ENCODE assay signal across 1 cellular context in the genomic region with DNA sequence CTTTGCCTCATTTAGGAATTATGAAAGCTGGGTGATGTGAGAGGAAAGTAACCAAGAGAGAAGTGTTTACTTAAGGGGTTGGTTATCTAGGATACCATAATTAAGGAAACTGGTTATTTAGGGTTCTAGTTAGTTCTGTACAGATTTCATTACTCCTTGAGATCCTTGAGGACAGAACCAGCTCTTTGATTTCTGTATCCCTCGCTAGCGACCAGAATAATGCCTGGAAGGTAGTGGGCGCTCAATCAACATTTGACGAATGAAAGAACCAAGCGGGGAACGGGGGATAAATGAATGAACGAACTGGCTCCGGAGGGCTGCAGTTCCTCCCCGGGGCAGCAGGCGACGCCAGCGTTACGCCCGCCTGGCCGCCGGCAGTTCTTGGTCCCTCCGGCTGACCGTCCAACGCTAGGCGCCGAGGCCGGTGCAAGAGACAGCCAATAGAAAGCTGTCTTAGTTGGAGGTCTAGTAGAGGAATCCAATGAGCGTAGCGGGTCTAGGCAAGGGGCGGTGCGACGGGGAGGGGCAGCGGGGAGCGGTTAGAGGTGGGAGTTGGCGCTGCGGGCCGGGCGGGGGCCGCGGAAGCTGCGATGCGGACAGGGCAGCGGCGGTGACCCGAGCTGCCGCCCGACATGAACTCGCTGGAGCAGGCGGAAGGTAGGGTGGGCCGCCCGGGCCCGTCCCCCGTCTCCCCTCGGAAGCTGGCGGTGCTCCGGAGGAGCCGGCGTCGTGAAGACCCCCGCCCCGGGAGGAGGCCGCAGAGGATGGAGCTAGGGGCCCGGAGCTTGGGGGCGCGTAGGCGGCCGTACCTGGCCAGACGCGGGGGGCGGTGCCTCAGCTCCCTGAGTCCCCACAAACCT.
A peak's percentile ranks its signal among the peaks of the same experiment; 100 is the strongest.
TF ChIP-seq lines count a peak whose summit lies in the region.

TSS of gene CNEP1R1 (plus strand) at position 542 of the 860 bp plus-strand sequence. CDS start at position 633, 91 bp downstream.

TF ChIP-seq in HepG2, 621 proteins besides CTCF, POLR2A, EP300 and RAD21 (continued from another document and continues in another):
- no peak; the same call in 1 of the 2 replicates for TF ChIP-seq JDP2 (CRISPR knock-in tag; IDR thresholded peaks at IDR 0.05; ENCODE audit: borderline replicate concordance)
- TF ChIP-seq ZNF34 (CRISPR knock-in tag; IDR thresholded peaks at IDR 0.05; ENCODE audit: borderline replicate concordance) = 0 out of 2 replicates have a peak, but pooled peaks have one; percentile 19
- no peak for TF ChIP-seq HNRNPL (IDR thresholded peaks at IDR 0.05; ENCODE audit: low read depth, low read length)
- no peak for TF ChIP-seq MBNL3 (CRISPR knock-in tag; conservative IDR thresholded peaks at IDR 0.05)
- peak; percentile 94 for TF ChIP-seq HIVEP1 (CRISPR knock-in tag; IDR thresholded peaks at IDR 0.05)
- no peak for TF ChIP-seq ZNF737 (CRISPR knock-in tag; IDR thresholded peaks at IDR 0.05; ENCODE audit: borderline replicate concordance)
- TF ChIP-seq AGO1 (IDR thresholded peaks at IDR 0.05; ENCODE audit: low read depth, low read length, poor library complexity, severe bottlenecking) = peak; percentile 81
- TF ChIP-seq RBFOX2 (IDR thresholded peaks at IDR 0.05; ENCODE audit: low read depth, low read length) = peak; percentile 90
- TF ChIP-seq ZNF740 (CRISPR knock-in tag; IDR thresholded peaks at IDR 0.05) = peak; percentile 83; the same call in 1 of the 2 replicates
- TF ChIP-seq MTA3 (CRISPR knock-in tag; IDR thresholded peaks at IDR 0.05) = no peak
- no peak for TF ChIP-seq ZNF253 (CRISPR knock-in tag; IDR thresholded peaks at IDR 0.05; ENCODE audit: borderline replicate concordance)
- TF ChIP-seq ZNF619 (CRISPR knock-in tag; IDR thresholded peaks at IDR 0.05) = peak; percentile 97
- peak; percentile 10; the same call in 1 of the 2 replicates for TF ChIP-seq NCOA1 (CRISPR knock-in tag; IDR thresholded peaks at IDR 0.05)
- TF ChIP-seq BATF2 (CRISPR knock-in tag; IDR thresholded peaks at IDR 0.05) = peak; percentile 81; the same call in 1 of the 2 replicates
- peak; percentile 88; the same call in 1 of the 2 replicates for TF ChIP-seq ZNF546 (CRISPR knock-in tag; conservative IDR thresholded peaks at IDR 0.05)
- TF ChIP-seq PRDM4 (CRISPR knock-in tag; IDR thresholded peaks at IDR 0.05; ENCODE audit: borderline replicate concordance) = no peak; the same call in 1 of the 2 replicates
- no peak for TF ChIP-seq ZIK1 (CRISPR knock-in tag; IDR thresholded peaks at IDR 0.05; ENCODE audit: borderline replicate concordance, low read depth)
- TF ChIP-seq SP2 (CRISPR knock-in tag; IDR thresholded peaks at IDR 0.05) = peak; percentile 77
- peak; percentile 54; the same call in 1 of the 2 replicates for TF ChIP-seq ZNF543 (CRISPR knock-in tag; IDR thresholded peaks at IDR 0.05)
- TF ChIP-seq, protein P1, sequence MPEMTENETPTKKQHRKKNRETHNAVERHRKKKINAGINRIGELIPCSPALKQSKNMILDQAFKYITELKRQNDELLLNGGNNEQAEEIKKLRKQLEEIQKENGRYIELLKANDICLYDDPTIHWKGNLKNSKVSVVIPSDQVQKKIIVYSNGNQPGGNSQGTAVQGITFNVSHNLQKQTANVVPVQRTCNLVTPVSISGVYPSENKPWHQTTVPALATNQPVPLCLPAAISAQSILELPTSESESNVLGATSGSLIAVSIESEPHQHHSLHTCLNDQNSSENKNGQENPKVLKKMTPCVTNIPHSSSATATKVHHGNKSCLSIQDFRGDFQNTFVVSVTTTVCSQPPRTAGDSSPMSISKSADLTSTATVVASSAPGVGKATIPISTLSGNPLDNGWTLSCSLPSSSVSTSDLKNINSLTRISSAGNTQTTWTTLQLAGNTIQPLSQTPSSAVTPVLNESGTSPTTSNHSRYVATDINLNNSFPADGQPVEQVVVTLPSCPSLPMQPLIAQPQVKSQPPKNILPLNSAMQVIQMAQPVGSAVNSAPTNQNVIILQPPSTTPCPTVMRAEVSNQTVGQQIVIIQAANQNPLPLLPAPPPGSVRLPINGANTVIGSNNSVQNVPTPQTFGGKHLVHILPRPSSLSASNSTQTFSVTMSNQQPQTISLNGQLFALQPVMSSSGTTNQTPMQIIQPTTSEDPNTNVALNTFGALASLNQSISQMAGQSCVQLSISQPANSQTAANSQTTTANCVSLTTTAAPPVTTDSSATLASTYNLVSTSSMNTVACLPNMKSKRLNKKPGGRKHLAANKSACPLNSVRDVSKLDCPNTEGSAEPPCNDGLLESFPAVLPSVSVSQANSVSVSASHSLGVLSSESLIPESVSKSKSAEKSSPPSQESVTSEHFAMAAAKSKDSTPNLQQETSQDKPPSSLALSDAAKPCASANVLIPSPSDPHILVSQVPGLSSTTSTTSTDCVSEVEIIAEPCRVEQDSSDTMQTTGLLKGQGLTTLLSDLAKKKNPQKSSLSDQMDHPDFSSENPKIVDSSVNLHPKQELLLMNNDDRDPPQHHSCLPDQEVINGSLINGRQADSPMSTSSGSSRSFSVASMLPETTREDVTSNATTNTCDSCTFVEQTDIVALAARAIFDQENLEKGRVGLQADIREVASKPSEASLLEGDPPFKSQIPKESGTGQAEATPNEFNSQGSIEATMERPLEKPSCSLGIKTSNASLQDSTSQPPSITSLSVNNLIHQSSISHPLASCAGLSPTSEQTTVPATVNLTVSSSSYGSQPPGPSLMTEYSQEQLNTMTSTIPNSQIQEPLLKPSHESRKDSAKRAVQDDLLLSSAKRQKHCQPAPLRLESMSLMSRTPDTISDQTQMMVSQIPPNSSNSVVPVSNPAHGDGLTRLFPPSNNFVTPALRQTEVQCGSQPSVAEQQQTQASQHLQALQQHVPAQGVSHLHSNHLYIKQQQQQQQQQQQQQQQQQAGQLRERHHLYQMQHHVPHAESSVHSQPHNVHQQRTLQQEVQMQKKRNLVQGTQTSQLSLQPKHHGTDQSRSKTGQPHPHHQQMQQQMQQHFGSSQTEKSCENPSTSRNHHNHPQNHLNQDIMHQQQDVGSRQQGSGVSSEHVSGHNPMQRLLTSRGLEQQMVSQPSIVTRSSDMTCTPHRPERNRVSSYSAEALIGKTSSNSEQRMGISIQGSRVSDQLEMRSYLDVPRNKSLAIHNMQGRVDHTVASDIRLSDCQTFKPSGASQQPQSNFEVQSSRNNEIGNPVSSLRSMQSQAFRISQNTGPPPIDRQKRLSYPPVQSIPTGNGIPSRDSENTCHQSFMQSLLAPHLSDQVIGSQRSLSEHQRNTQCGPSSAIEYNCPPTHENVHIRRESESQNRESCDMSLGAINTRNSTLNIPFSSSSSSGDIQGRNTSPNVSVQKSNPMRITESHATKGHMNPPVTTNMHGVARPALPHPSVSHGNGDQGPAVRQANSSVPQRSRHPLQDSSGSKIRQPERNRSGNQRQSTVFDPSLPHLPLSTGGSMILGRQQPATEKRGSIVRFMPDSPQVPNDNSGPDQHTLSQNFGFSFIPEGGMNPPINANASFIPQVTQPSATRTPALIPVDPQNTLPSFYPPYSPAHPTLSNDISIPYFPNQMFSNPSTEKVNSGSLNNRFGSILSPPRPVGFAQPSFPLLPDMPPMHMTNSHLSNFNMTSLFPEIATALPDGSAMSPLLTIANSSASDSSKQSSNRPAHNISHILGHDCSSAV (CRISPR knock-in tag; IDR thresholded peaks at IDR 0.05; ENCODE audit: borderline replicate concordance) = no peak
- TF ChIP-seq NFE2L1 (CRISPR knock-in tag; IDR thresholded peaks at IDR 0.05; ENCODE audit: borderline replicate concordance) = no peak
- TF ChIP-seq ZFP91 (CRISPR knock-in tag; IDR thresholded peaks at IDR 0.05; ENCODE audit: borderline replicate concordance) = peak; percentile 93
- TF ChIP-seq SETDB1 (CRISPR knock-in tag; IDR thresholded peaks at IDR 0.05; ENCODE audit: borderline replicate concordance) = no peak
- TF ChIP-seq ZNF644 (CRISPR knock-in tag; IDR thresholded peaks at IDR 0.05; ENCODE audit: low read depth) = no peak
- TF ChIP-seq DPF2 (CRISPR knock-in tag; IDR thresholded peaks at IDR 0.05; ENCODE audit: borderline replicate concordance, low read depth) = no peak
- TF ChIP-seq ZKSCAN8 (CRISPR knock-in tag; IDR thresholded peaks at IDR 0.05; ENCODE audit: borderline replicate concordance) = peak; percentile 89; the same call in 1 of the 2 replicates
- TF ChIP-seq ZNF335 (CRISPR knock-in tag; IDR thresholded peaks at IDR 0.05) = peak; percentile 87; the same call in 1 of the 2 replicates
- no peak for TF ChIP-seq SMAD9 (CRISPR knock-in tag; IDR thresholded peaks at IDR 0.05)
- TF ChIP-seq LRRFIP1 (CRISPR knock-in tag; conservative IDR thresholded peaks at IDR 0.05) = no peak
- TF ChIP-seq JUND (CRISPR knock-in tag; IDR thresholded peaks at IDR 0.05) = 0 out of 2 replicates have a peak, but pooled peaks have one; percentile 21
- no peak for TF ChIP-seq ZNF878 (CRISPR knock-in tag; IDR thresholded peaks at IDR 0.05)
- peak; percentile 36 for TF ChIP-seq DBP (CRISPR knock-in tag; IDR thresholded peaks at IDR 0.05; ENCODE audit: not compliant biosample characterization)
- 0 out of 2 replicates have a peak, but pooled peaks have one; percentile 76 for TF ChIP-seq ZNF567 (CRISPR knock-in tag; IDR thresholded peaks at IDR 0.05; ENCODE audit: borderline replicate concordance)
- peak; percentile 45; the same call in 1 of the 2 replicates for TF ChIP-seq SOX5 (CRISPR knock-in tag; IDR thresholded peaks at IDR 0.05; ENCODE audit: borderline replicate concordance)
- TF ChIP-seq SMAD3 (CRISPR knock-in tag; IDR thresholded peaks at IDR 0.05) = peak; percentile 91; the same call in 1 of the 2 replicates
- TF ChIP-seq REL (CRISPR knock-in tag; conservative IDR thresholded peaks at IDR 0.05) = 0 out of 2 replicates have a peak, but pooled peaks have one; percentile 23
- TF ChIP-seq ZNF790 (CRISPR knock-in tag; IDR thresholded peaks at IDR 0.05; ENCODE audit: borderline replicate concordance) = no peak
- no peak for TF ChIP-seq IRX3 (CRISPR knock-in tag; IDR thresholded peaks at IDR 0.05; ENCODE audit: borderline replicate concordance, low read depth)
- TF ChIP-seq, protein P2, sequence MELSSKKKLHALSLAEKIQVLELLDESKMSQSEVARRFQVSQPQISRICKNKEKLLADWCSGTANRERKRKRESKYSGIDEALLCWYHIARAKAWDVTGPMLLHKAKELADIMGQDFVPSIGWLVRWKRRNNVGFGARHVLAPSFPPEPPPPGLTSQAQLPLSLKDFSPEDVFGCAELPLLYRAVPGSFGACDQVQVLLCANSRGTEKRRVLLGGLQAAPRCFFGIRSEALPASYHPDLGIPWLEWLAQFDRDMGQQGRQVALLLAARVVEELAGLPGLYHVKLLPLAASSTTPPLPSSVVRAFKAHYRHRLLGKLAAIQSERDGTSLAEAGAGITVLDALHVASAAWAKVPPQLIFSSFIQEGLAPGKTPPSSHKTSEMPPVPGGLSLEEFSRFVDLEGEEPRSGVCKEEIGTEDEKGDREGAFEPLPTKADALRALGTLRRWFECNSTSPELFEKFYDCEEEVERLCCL (CRISPR knock-in tag; IDR thresholded peaks at IDR 0.05; ENCODE audit: borderline replicate concordance) = no peak
